ENCODE assay signal across 3 cellular contexts in genomic region chr15:72047020-72047419, GRCh38.
TF ChIP-seq lines count a peak whose summit lies in the region.

No MANE protein-coding gene starts in this region.

TF ChIP-seq in A549, 52 proteins besides CTCF, POLR2A, EP300 and RAD21 (continued from another document):
- TF ChIP-seq MAX (IDR thresholded peaks at IDR 0.05) = no peak
- TF ChIP-seq TFCP2L1 (CRISPR knock-in tag; IDR thresholded peaks at IDR 0.05) = no peak
- no peak for TF ChIP-seq ATOH8 (CRISPR knock-in tag; IDR thresholded peaks at IDR 0.05; ENCODE audit: low read depth)
- no peak for TF ChIP-seq EHMT2 (IDR thresholded peaks at IDR 0.05; ENCODE audit: low read depth)
- no peak for TF ChIP-seq FOXS1 (CRISPR knock-in tag; IDR thresholded peaks at IDR 0.05)
- no peak for TF ChIP-seq GATA3 (IDR thresholded peaks at IDR 0.05; ENCODE audit: borderline replicate concordance)
- no peak for TF ChIP-seq MAZ (IDR thresholded peaks at IDR 0.05; ENCODE audit: borderline replicate concordance, low read depth, low read length)
- TF ChIP-seq, protein P1, sequence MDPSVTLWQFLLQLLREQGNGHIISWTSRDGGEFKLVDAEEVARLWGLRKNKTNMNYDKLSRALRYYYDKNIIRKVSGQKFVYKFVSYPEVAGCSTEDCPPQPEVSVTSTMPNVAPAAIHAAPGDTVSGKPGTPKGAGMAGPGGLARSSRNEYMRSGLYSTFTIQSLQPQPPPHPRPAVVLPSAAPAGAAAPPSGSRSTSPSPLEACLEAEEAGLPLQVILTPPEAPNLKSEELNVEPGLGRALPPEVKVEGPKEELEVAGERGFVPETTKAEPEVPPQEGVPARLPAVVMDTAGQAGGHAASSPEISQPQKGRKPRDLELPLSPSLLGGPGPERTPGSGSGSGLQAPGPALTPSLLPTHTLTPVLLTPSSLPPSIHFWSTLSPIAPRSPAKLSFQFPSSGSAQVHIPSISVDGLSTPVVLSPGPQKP (IDR thresholded peaks at IDR 0.05; ENCODE audit: low read depth, low read length) = no peak
- no peak for TF ChIP-seq CHD4 (IDR thresholded peaks at IDR 0.05; ENCODE audit: borderline replicate concordance)
- TF ChIP-seq ZNF302 (CRISPR knock-in tag; IDR thresholded peaks at IDR 0.05) = no peak
- no peak for TF ChIP-seq HEYL (CRISPR knock-in tag; IDR thresholded peaks at IDR 0.05)
- no peak for TF ChIP-seq RFX5 (IDR thresholded peaks at IDR 0.05)
- no peak for TF ChIP-seq MYC (IDR thresholded peaks at IDR 0.05; ENCODE audit: borderline replicate concordance, low read length)
- no peak for TF ChIP-seq FOSL2 (IDR thresholded peaks at IDR 0.05)
- no peak for TF ChIP-seq FOSL2 (CRISPR knock-in tag; IDR thresholded peaks at IDR 0.05)
- no peak for TF ChIP-seq RARB (CRISPR knock-in tag; IDR thresholded peaks at IDR 0.05)
- no peak for TF ChIP-seq RNF2 (IDR thresholded peaks at IDR 0.05; ENCODE audit: borderline replicate concordance, low read depth)
- TF ChIP-seq CBX8 (IDR thresholded peaks at IDR 0.05) = no peak
- no peak for TF ChIP-seq RCOR1 (IDR thresholded peaks at IDR 0.05; ENCODE audit: low read depth, low read length)

TF ChIP-seq in IMR-90, 13 proteins besides CTCF, POLR2A, EP300 and RAD21:
- TF ChIP-seq, protein P1 (IDR thresholded peaks at IDR 0.05; ENCODE audit: borderline replicate concordance, low read depth, low read length) = no peak
- TF ChIP-seq CEBPB (IDR thresholded peaks at IDR 0.05; ENCODE audit: low read depth, low read length) = peak; percentile 63

TF ChIP-seq in WTC11, 78 proteins besides CTCF, POLR2A, EP300 and RAD21 (continued from another document):
- TF ChIP-seq E2F4 (CRISPR knock-in tag; IDR thresholded peaks at IDR 0.05; ENCODE audit: borderline replicate concordance, low read depth) = no peak
- no peak for TF ChIP-seq ATF1 (CRISPR knock-in tag; IDR thresholded peaks at IDR 0.05)
- no peak for TF ChIP-seq MAX (CRISPR knock-in tag; IDR thresholded peaks at IDR 0.05)
- TF ChIP-seq ZNF425 (CRISPR knock-in tag; conservative IDR thresholded peaks at IDR 0.05) = no peak
- TF ChIP-seq RORB (CRISPR knock-in tag; IDR thresholded peaks at IDR 0.05) = no peak
- no peak for TF ChIP-seq FOXP1 (CRISPR knock-in tag; IDR thresholded peaks at IDR 0.05; ENCODE audit: borderline replicate concordance)
- TF ChIP-seq, protein P2, sequence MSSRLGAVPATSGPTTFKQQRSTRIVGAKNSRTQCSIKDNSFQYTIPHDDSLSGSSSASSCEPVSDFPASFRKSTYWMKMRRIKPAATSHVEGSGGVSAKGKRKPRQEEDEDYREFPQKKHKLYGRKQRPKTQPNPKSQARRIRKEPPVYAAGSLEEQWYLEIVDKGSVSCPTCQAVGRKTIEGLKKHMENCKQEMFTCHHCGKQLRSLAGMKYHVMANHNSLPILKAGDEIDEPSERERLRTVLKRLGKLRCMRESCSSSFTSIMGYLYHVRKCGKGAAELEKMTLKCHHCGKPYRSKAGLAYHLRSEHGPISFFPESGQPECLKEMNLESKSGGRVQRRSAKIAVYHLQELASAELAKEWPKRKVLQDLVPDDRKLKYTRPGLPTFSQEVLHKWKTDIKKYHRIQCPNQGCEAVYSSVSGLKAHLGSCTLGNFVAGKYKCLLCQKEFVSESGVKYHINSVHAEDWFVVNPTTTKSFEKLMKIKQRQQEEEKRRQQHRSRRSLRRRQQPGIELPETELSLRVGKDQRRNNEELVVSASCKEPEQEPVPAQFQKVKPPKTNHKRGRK (CRISPR knock-in tag; IDR thresholded peaks at IDR 0.05; ENCODE audit: borderline replicate concordance) = no peak
- no peak for TF ChIP-seq MXD4 (CRISPR knock-in tag; IDR thresholded peaks at IDR 0.05; ENCODE audit: borderline replicate concordance)
- TF ChIP-seq GTF2I (CRISPR knock-in tag; conservative IDR thresholded peaks at IDR 0.05) = no peak
- no peak for TF ChIP-seq SMAD3 (CRISPR knock-in tag; IDR thresholded peaks at IDR 0.05; ENCODE audit: borderline replicate concordance)
- TF ChIP-seq NR2C2 (CRISPR knock-in tag; IDR thresholded peaks at IDR 0.05) = no peak
- TF ChIP-seq TP53 (CRISPR knock-in tag; IDR thresholded peaks at IDR 0.05) = no peak
- no peak for TF ChIP-seq CREB1 (CRISPR knock-in tag; IDR thresholded peaks at IDR 0.05)
- TF ChIP-seq ZNF671 (CRISPR knock-in tag; IDR thresholded peaks at IDR 0.05) = no peak
- no peak for TF ChIP-seq ZBTB43 (CRISPR knock-in tag; IDR thresholded peaks at IDR 0.05)
